In genomic region chr12:44821702-44822101, GRCh38 we compare ENCODE assay signal across 1 cellular context. TPM values are rescaled to one million over a fixed set of nuclear protein-coding genes. Genes with fewer than 3 reads are reported as not detected.
"Had no signal": no experiment of that assay in that cellular context is flagged by ENCODE, and none has a peak within 500 bp of the region (broad histone marks: within the 10 kb centered on the region; RNA-seq: fewer than 3 reads in every experiment).

No MANE protein-coding gene starts in this region.

RNA-seq across cellular contexts. Expression of gene NELL2, which starts 54.4 kb away (rescaled TPM):
- polyA plus RNA-seq: HepG2 had no signal
